ENCODE assay signal across 1 cellular context in genomic region chr6:85643530-85644373, GRCh38.
TF ChIP-seq lines count a peak whose summit lies in the region.

No MANE protein-coding gene starts in this region.

TF ChIP-seq in HepG2, 621 proteins besides CTCF, POLR2A, EP300 and RAD21 (continued from another document and continues in another):
- TF ChIP-seq, protein P1, sequence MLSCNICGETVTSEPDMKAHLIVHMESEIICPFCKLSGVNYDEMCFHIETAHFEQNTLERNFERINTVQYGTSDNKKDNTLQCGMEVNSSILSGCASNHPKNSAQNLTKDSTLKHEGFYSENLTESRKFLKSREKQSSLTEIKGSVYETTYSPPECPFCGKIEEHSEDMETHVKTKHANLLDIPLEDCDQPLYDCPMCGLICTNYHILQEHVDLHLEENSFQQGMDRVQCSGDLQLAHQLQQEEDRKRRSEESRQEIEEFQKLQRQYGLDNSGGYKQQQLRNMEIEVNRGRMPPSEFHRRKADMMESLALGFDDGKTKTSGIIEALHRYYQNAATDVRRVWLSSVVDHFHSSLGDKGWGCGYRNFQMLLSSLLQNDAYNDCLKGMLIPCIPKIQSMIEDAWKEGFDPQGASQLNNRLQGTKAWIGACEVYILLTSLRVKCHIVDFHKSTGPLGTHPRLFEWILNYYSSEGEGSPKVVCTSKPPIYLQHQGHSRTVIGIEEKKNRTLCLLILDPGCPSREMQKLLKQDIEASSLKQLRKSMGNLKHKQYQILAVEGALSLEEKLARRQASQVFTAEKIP (CRISPR knock-in tag; IDR thresholded peaks at IDR 0.05; ENCODE audit: borderline replicate concordance): no peak
- TF ChIP-seq ZBTB8A (CRISPR knock-in tag; IDR thresholded peaks at IDR 0.05; ENCODE audit: borderline replicate concordance, low read depth) (no peak), KDM4B (CRISPR knock-in tag; IDR thresholded peaks at IDR 0.05) (peak; percentile 90; the same call in 1 of the 2 replicates), PCBP1 (IDR thresholded peaks at IDR 0.05; ENCODE audit: borderline replicate concordance, low read depth, low read length) (no peak), ELF4 (CRISPR knock-in tag; IDR thresholded peaks at IDR 0.05; ENCODE audit: borderline replicate concordance) (no peak), STAG1 (CRISPR knock-in tag; IDR thresholded peaks at IDR 0.05) (no peak), SOX13 (IDR thresholded peaks at IDR 0.05) (peak; percentile 88), SOX13 (CRISPR knock-in tag; conservative IDR thresholded peaks at IDR 0.05 in 1 of 2, IDR thresholded peaks at IDR 0.05 in 1 of 2) (peak in 1 of 2 experiments; percentile 94; a peak in 2 of 4 replicates), SRF (IDR thresholded peaks at IDR 0.05; ENCODE audit: low read depth, low read length) (peak; percentile 31; the same call in 1 of the 2 replicates), HOXD1 (CRISPR knock-in tag; IDR thresholded peaks at IDR 0.05) (peak; percentile 72; the same call in 1 of the 2 replicates), YEATS4 (CRISPR knock-in tag; IDR thresholded peaks at IDR 0.05; ENCODE audit: borderline replicate concordance) (peak; percentile 94), NR2F1 (CRISPR knock-in tag; IDR thresholded peaks at IDR 0.05) (no peak), CREB3 (CRISPR knock-in tag; IDR thresholded peaks at IDR 0.05) (peak; percentile 38; the same call in 1 of the 2 replicates), UBTF (CRISPR knock-in tag; IDR thresholded peaks at IDR 0.05) (peak; percentile 78), KDM5B (CRISPR knock-in tag; IDR thresholded peaks at IDR 0.05; ENCODE audit: borderline replicate concordance) (peak; percentile 58; the same call in 1 of the 2 replicates), ZNF687 (CRISPR knock-in tag; IDR thresholded peaks at IDR 0.05) (peak; percentile 84), ZNF10 (CRISPR knock-in tag; IDR thresholded peaks at IDR 0.05; ENCODE audit: borderline replicate concordance, low read depth) (no peak), PLSCR1 (CRISPR knock-in tag; IDR thresholded peaks at IDR 0.05; ENCODE audit: borderline replicate concordance) (no peak), MYPOP (CRISPR knock-in tag; IDR thresholded peaks at IDR 0.05) (peak; percentile 75; the same call in 1 of the 2 replicates), ZNF513 (CRISPR knock-in tag; conservative IDR thresholded peaks at IDR 0.05) (0 out of 2 replicates have a peak, but pooled peaks have one; percentile 47), HOXA5 (CRISPR knock-in tag; IDR thresholded peaks at IDR 0.05) (peak; percentile 76)
- TF ChIP-seq, protein P2, sequence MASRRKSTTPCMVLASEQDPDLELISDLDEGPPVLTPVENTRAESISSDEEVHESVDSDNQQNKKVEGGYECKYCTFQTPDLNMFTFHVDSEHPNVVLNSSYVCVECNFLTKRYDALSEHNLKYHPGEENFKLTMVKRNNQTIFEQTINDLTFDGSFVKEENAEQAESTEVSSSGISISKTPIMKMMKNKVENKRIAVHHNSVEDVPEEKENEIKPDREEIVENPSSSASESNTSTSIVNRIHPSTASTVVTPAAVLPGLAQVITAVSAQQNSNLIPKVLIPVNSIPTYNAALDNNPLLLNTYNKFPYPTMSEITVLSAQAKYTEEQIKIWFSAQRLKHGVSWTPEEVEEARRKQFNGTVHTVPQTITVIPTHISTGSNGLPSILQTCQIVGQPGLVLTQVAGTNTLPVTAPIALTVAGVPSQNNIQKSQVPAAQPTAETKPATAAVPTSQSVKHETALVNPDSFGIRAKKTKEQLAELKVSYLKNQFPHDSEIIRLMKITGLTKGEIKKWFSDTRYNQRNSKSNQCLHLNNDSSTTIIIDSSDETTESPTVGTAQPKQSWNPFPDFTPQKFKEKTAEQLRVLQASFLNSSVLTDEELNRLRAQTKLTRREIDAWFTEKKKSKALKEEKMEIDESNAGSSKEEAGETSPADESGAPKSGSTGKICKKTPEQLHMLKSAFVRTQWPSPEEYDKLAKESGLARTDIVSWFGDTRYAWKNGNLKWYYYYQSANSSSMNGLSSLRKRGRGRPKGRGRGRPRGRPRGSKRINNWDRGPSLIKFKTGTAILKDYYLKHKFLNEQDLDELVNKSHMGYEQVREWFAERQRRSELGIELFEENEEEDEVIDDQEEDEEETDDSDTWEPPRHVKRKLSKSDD (CRISPR knock-in tag; IDR thresholded peaks at IDR 0.05; ENCODE audit: low read depth): peak; percentile 73
- TF ChIP-seq, protein P3, sequence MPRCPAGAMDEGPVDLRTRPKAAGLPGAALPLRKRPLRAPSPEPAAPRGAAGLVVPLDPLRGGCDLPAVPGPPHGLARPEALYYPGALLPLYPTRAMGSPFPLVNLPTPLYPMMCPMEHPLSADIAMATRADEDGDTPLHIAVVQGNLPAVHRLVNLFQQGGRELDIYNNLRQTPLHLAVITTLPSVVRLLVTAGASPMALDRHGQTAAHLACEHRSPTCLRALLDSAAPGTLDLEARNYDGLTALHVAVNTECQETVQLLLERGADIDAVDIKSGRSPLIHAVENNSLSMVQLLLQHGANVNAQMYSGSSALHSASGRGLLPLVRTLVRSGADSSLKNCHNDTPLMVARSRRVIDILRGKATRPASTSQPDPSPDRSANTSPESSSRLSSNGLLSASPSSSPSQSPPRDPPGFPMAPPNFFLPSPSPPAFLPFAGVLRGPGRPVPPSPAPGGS (CRISPR knock-in tag; IDR thresholded peaks at IDR 0.05): peak; percentile 65; the same call in 1 of the 2 replicates
- TF ChIP-seq, protein P4, sequence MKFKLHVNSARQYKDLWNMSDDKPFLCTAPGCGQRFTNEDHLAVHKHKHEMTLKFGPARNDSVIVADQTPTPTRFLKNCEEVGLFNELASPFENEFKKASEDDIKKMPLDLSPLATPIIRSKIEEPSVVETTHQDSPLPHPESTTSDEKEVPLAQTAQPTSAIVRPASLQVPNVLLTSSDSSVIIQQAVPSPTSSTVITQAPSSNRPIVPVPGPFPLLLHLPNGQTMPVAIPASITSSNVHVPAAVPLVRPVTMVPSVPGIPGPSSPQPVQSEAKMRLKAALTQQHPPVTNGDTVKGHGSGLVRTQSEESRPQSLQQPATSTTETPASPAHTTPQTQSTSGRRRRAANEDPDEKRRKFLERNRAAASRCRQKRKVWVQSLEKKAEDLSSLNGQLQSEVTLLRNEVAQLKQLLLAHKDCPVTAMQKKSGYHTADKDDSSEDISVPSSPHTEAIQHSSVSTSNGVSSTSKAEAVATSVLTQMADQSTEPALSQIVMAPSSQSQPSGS (CRISPR knock-in tag; IDR thresholded peaks at IDR 0.05): peak; percentile 41; the same call in 1 of the 2 replicates
- TF ChIP-seq, protein P5, sequence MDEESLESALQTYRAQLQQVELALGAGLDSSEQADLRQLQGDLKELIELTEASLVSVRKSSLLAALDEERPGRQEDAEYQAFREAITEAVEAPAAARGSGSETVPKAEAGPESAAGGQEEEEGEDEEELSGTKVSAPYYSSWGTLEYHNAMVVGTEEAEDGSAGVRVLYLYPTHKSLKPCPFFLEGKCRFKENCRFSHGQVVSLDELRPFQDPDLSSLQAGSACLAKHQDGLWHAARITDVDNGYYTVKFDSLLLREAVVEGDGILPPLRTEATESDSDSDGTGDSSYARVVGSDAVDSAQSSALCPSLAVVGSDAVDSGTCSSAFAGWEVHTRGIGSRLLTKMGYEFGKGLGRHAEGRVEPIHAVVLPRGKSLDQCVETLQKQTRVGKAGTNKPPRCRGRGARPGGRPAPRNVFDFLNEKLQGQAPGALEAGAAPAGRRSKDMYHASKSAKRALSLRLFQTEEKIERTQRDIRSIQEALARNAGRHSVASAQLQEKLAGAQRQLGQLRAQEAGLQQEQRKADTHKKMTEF (CRISPR knock-in tag; IDR thresholded peaks at IDR 0.05): peak; percentile 51
- TF ChIP-seq, protein P6, sequence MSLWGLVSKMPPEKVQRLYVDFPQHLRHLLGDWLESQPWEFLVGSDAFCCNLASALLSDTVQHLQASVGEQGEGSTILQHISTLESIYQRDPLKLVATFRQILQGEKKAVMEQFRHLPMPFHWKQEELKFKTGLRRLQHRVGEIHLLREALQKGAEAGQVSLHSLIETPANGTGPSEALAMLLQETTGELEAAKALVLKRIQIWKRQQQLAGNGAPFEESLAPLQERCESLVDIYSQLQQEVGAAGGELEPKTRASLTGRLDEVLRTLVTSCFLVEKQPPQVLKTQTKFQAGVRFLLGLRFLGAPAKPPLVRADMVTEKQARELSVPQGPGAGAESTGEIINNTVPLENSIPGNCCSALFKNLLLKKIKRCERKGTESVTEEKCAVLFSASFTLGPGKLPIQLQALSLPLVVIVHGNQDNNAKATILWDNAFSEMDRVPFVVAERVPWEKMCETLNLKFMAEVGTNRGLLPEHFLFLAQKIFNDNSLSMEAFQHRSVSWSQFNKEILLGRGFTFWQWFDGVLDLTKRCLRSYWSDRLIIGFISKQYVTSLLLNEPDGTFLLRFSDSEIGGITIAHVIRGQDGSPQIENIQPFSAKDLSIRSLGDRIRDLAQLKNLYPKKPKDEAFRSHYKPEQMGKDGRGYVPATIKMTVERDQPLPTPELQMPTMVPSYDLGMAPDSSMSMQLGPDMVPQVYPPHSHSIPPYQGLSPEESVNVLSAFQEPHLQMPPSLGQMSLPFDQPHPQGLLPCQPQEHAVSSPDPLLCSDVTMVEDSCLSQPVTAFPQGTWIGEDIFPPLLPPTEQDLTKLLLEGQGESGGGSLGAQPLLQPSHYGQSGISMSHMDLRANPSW (CRISPR knock-in tag; IDR thresholded peaks at IDR 0.05; ENCODE audit: borderline replicate concordance): no peak
- TF ChIP-seq, protein P7, sequence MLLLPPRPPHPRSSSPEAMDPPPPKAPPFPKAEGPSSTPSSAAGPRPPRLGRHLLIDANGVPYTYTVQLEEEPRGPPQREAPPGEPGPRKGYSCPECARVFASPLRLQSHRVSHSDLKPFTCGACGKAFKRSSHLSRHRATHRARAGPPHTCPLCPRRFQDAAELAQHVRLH (CRISPR knock-in tag; IDR thresholded peaks at IDR 0.05; ENCODE audit: borderline replicate concordance, low read depth): peak; percentile 69; the same call in 1 of the 2 replicates
